In the genomic region with DNA sequence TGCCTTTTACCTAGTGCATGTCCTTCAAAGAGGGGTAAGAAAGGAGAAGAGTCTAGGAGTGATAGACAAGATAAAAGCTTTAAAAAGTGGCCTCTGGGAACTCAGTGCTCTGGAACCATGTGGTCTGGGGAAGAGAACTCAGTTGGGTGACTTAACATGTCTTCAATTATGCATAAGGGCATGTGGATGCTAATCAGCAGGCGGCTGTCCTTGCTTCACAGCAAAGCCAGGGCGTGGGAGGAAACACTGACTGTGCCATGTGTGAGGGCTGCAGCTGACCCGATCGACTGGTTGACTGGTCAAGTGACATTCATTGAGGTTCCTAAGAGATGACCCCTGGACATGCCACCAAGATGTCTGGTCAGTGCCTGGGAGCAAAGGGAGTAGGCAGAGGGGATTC, we compare ENCODE assay signal across 20 cellular contexts.
"Had no signal": no experiment of that assay in that cellular context is flagged by ENCODE, and none has a peak within 500 bp of the region (broad histone marks: within the 10 kb centered on the region; RNA-seq: fewer than 3 reads in every experiment).

No MANE protein-coding gene starts in this region.

- H3K4me3 ChIP-seq: MG63, SJSA1, SK-N-MC had no signal

- H3K27me3 ChIP-seq: MG63, SJSA1 had no signal

- DNase-seq: Karpas-422, KBM-7, MG63, NCI-H1092, NCI-H1105 treated with DMSO at 0.1 percent for 48 hours, NCI-H1417 treated with DMSO at 0.1 percent for 48 hours, NCI-H146, NCI-H1694 treated with DMSO at 0.1 percent for 48 hours, NCI-H1930, NCI-H2081, NCI-H2107, NCI-H2227 treated with DMSO at 0.1 percent for 48 hours, NCI-H524, NCI-H526 treated with DMSO at 0.1 percent for 48 hours, NCI-H748 treated with DMSO at 0.1 percent for 48 hours, Right ventricle myocardium superior, RPMI8226, SIG-M5 had no signal

- H3K27ac ChIP-seq: SJSA1, SK-N-MC had no signal

- H3K9me3 ChIP-seq: MG63, SJSA1 had no signal

- H3K36me3 ChIP-seq: MG63, SJSA1 had no signal

- H3K4me1 ChIP-seq: SJSA1 had no signal
